In genomic region chr1:234321211-234321610, GRCh38 we compare ENCODE assay signal across 19 cellular contexts.
"Had no signal": no experiment of that assay in that cellular context is flagged by ENCODE, and none has a peak within 500 bp of the region (broad histone marks: within the 10 kb centered on the region; RNA-seq: fewer than 3 reads in every experiment).

No MANE protein-coding gene starts in this region.

- H3K9me3 ChIP-seq: heart left ventricle, spleen, stomach, thoracic aorta, transverse colon had no signal

- H3K4me1 ChIP-seq: transverse colon had no signal

- H3K4me3 ChIP-seq: coronary artery, heart left ventricle, spleen, stomach, thoracic aorta, transverse colon had no signal

- ATAC-seq: heart left ventricle; naive thymus-derived CD4-positive, alpha-beta T cell; sciatic nerve; stimulated activated memory B cell treated with anti-CD40 and anti-IgM and Interleukin-4, amounts not matched to agents 10 μg/mL and 1 μg/mL and 100 μg/mL, for 72 hours had no signal

- H3K27ac ChIP-seq: coronary artery, heart left ventricle, spleen, stomach, thoracic aorta, transverse colon had no signal

- H3K9me3 Mint-ChIP-seq: endodermal cell; naive thymus-derived CD4-positive, alpha-beta T cell; nephron progenitor cell; stimulated activated memory B cell treated with anti-CD40 and anti-IgM and Interleukin-4, amounts not matched to agents 10 μg/mL and 1 μg/mL and 100 μg/mL, for 72 hours had no signal

- H3K36me3 ChIP-seq: heart left ventricle, spleen, stomach, thoracic aorta, transverse colon had no signal

- H3K36me3 Mint-ChIP-seq: stimulated activated memory B cell treated with anti-CD40 and anti-IgM and Interleukin-4, amounts not matched to agents 10 μg/mL and 1 μg/mL and 100 μg/mL, for 72 hours had no signal

- H3K4me3 Mint-ChIP-seq: endodermal cell; nephron progenitor cell; stimulated activated memory B cell treated with anti-CD40 and anti-IgM and Interleukin-4, amounts not matched to agents 10 μg/mL and 1 μg/mL and 100 μg/mL, for 72 hours had no signal

- H3K27ac Mint-ChIP-seq: endodermal cell; nephron progenitor cell; stimulated activated memory B cell treated with anti-CD40 and anti-IgM and Interleukin-4, amounts not matched to agents 10 μg/mL and 1 μg/mL and 100 μg/mL, for 72 hours had no signal

- DNase-seq: effector CD4-positive, alpha-beta T cell; endodermal cell; erythroblast; heart left ventricle; hippocampal formation; kidney glomerular epithelial cell; nephron progenitor cell; spleen; stimulated activated CD4-positive, alpha-beta T cell treated with anti-CD3 and anti-CD28 coated beads, Interleukin-15, amount 100 ng/mL, for 24 hours; stimulated activated CD4-positive, alpha-beta T cell treated with anti-CD3 and anti-CD28 coated beads, Interleukin-1b, Interleukin-23, amount 100 ng/mL, for 48 hours; stimulated activated CD4-positive, alpha-beta T cell treated with anti-CD3 and anti-CD28 coated beads, Interleukin-4, amount 100 ng/mL, for 24 hours; stomach; substantia nigra; transverse colon had no signal
